Comparison of ENCODE assay signal across 9 cellular contexts in genomic region chr11:99069831-99070444, GRCh38. TPM values are rescaled to one million over a fixed set of nuclear protein-coding genes. Genes with fewer than 3 reads are reported as not detected.
DNase-seq lines count a peak whose midpoint lies in the region; ATAC-seq, FAIRE-seq and TF ChIP-seq lines count a peak whose summit lies in the region.
"Had no signal": no experiment of that assay in that cellular context is flagged by ENCODE, and none has a peak within 500 bp of the region (broad histone marks: within the 10 kb centered on the region; RNA-seq: fewer than 3 reads in every experiment).

No MANE protein-coding gene starts in this region.

- H3K27me3 ChIP-seq in small intestine (ENCODE audit: control insufficient read depth in 2 of 2, insufficient read depth in 2 of 2, low read length in 2 of 2) = no peaks in the 10 kb centered on the region

- peak overlapping the region in 1 of 2 donors; percentile 26 for H3K4me3 ChIP-seq in small intestine (ENCODE audit: low read depth in 1 of 2, low read length in 2 of 2)

- H3K4me1 ChIP-seq in small intestine (ENCODE audit: control insufficient read depth in 2 of 2, insufficient read depth in 1 of 2, low read depth in 1 of 2, low read length in 1 of 2) = no peaks in the 10 kb centered on the region

- in situ Hi-C loops in G401 (cut with HindIII; ENCODE audit: low sequenced_read_pairs) = no loop called here

- no peak for FAIRE-seq in small intestine (lab: Jason Lieb, UNC)

- TF ChIP-seq CTCF in VCaP (conservative IDR thresholded peaks at IDR 0.05) = peak; percentile 3; the same call in 1 of the 2 replicates

- no peak overlapping the region for H3K27ac ChIP-seq in VCaP
- H3K27ac ChIP-seq in small intestine (ENCODE audit: low read depth in 1 of 2, low read length in 1 of 2) = no peak overlapping the region

- 7 to 8% (median 7%) methylated on average over 8 of the region's 8 CpGs for WGBS in small intestine, 3 donors

- peak; percentile 1 for DNase-seq in G401 (ENCODE audit: low spot score)
- peak; percentile 42 for DNase-seq in HS-5 (ENCODE audit: low read depth)
- peak; percentile 19 for DNase-seq in iPS DF 4.7 (ENCODE audit: extremely low read depth, low spot score)
- DNase-seq in small intestine = peak; percentile 3
- DNase-seq in NCI-H526 treated with DMSO at 0.1 percent for 48 hours (lab: John Stamatoyannopoulos, UW) = no peak

- ATAC-seq in GM21447 (IDR thresholded peaks at IDR 0.05; ENCODE audit: unreplicated experiment) (peak; percentile 88), HG03025 (IDR thresholded peaks at IDR 0.05; ENCODE audit: low FRiP score, unreplicated experiment) (no peak)

- H3K36me3 ChIP-seq in small intestine (ENCODE audit: control insufficient read depth in 2 of 2, insufficient read depth in 2 of 2, low read length in 2 of 2) = no peaks in the 10 kb centered on the region

- no peaks in the 10 kb centered on the region for H3K9me3 ChIP-seq in small intestine (ENCODE audit: control insufficient read depth, low read depth)

RNA-seq across cellular contexts. Expression of gene CNTN5, which starts 49.2 kb away (rescaled TPM):
- total RNA-seq in G401 (2014; rRNA removed; shearing (Covaris generic)) = not detected in 2 replicates
- under 1 TPM in 1 of 3 donors, not detected in 2; 0.04 TPM for polyA plus RNA-seq in small intestine
- total RNA-seq: T-helper 1 cell treated with Interleukin-12 subunit alpha and Interleukin-12 subunit beta and Interleukin-4 antibody, amounts not matched to agents 30 ng/mL and 1 ng/mL, for 36 hours had no signal
